ENCODE assay signal across 8 cellular contexts in genomic region chr17:16286009-16286946, GRCh38.
DNase-seq lines count a peak whose midpoint lies in the region; TF ChIP-seq lines count a peak whose summit lies in the region.

No MANE protein-coding gene starts in this region.

- H3K27ac Mint-ChIP-seq in H9: peak overlapping the region in 1 of 3 experiments; percentile 73; a peak in 2 of 7 replicates

- no peak overlapping the region for H2BK15ac ChIP-seq in H9 (ENCODE audit: low read depth, low read length)

- no peaks in the 10 kb centered on the region for H3K9me3 Mint-ChIP-seq in H9

- peak; percentile 86 for DNase-seq in GM06990 (ENCODE audit: extremely low read depth, insufficient read length)
- peak; percentile 94 for DNase-seq in H9
- peak; percentile 99 for DNase-seq in M059J (ENCODE audit: low read depth)
- DNase-seq in activated CD4-positive, alpha-beta T cell treated with anti-CD3 and anti-CD28 coated beads, Interleukin-2, amount 50 U/mL, for 24 hours (ENCODE audit: low read depth in 1 of 2, low spot score in 1 of 2): peak; percentile 43 to 73
- DNase-seq in ecto neural progenitor cell (ENCODE audit: low spot score): peak; percentile 79
- peak; percentile 32 for DNase-seq in medulla oblongata (ENCODE audit: extremely low spot score)
- peak; percentile 15 for DNase-seq in stimulated activated CD8-positive, alpha-beta memory T cell treated with anti-CD3 and anti-CD28 coated beads, Interleukin-15, amount 100 ng/mL, for 24 hours (ENCODE audit: low read depth)
- no peak for DNase-seq in NCI-H748 (lab: John Stamatoyannopoulos, UW; ENCODE audit: unreplicated experiment)

- H3K9ac ChIP-seq in H9 (ENCODE audit: extremely low read depth, insufficient read length, low read length): no peak overlapping the region

- no peak overlapping the region for H3K56ac ChIP-seq in H9 (ENCODE audit: insufficient read length, low read depth, low read length)

- H3K27ac ChIP-seq in H9 (ENCODE audit: insufficient read length, low read depth, low read length): no peak overlapping the region

- H4K5ac ChIP-seq in H9 (ENCODE audit: insufficient read length, low read depth, low read length): no peak overlapping the region

- H3K4me1 Mint-ChIP-seq in H9: peaks cover 16 to 19% of the 10 kb centered on the region in 2 experiments

- no peak overlapping the region; the same call in 1 of the 2 replicates for H3K4ac ChIP-seq in H9 (ENCODE audit: low read depth, low read length)

- no peaks in the 10 kb centered on the region for H3K79me2 ChIP-seq in H9 (ENCODE audit: insufficient read depth, low read length)

- H3K23me2 ChIP-seq in H9 (ENCODE audit: insufficient read length, low read depth, low read length, poor library complexity, severe bottlenecking): no peaks in the 10 kb centered on the region

- H4K20me1 ChIP-seq in H9 (ENCODE audit: control insufficient read depth, insufficient read depth, insufficient read length): no peaks in the 10 kb centered on the region

- peak overlapping the region; percentile 42; the same call in 1 of the 2 replicates for H3K4me3 ChIP-seq in GM06990 (replicated peaks; ENCODE audit: low read depth, low read length)

- peak overlapping the region; percentile 15 to 48; a peak in 3 of 5 replicates for H3K4me3 Mint-ChIP-seq in H9

- H2BK120ac ChIP-seq in H9 (ENCODE audit: low read depth, low read length, poor library complexity, severe bottlenecking): no peak overlapping the region

- H3K27me3 ChIP-seq in GM06990 (replicated peaks; ENCODE audit: control insufficient read depth, insufficient read depth, low read length): no peaks in the 10 kb centered on the region
- H3K27me3 ChIP-seq in H9 (ENCODE audit: insufficient read depth, low read length): no peaks in the 10 kb centered on the region; the same call in 1 of the 2 replicates

- H3K4me1 ChIP-seq in H9 (ENCODE audit: insufficient read depth, low read length): peaks cover 2% of the 10 kb centered on the region; the same call in 1 of the 2 replicates

- H3K18ac ChIP-seq in H9 (ENCODE audit: insufficient read length, low read depth, low read length): peak overlapping the region; percentile 19

- no peak overlapping the region for H3K23ac ChIP-seq in H9 (ENCODE audit: insufficient read length, low read depth, low read length)

- no peak overlapping the region for H2BK5ac ChIP-seq in H9 (ENCODE audit: insufficient read length, low read length)

- no peak overlapping the region for H3T11ph ChIP-seq in H9 (ENCODE audit: low read length)

- H3K36me3 Mint-ChIP-seq in H9 (ENCODE audit: insufficient read depth in 1 of 3, low read depth in 3 of 3): peaks cover 0 to 4% (median 0%) of the 10 kb centered on the region in 3 experiments; a peak in 2 of 7 replicates

- no peak overlapping the region for H4K8ac ChIP-seq in H9 (replicated peaks; ENCODE audit: insufficient read length, low read depth, low read length)

- no peak overlapping the region for H4K91ac ChIP-seq in H9 (ENCODE audit: insufficient read length, low read depth, low read length)

- H3K36me3 ChIP-seq in GM06990 (ENCODE audit: control insufficient read depth, insufficient read depth, low read length): no peaks in the 10 kb centered on the region; the same call in 1 of the 2 replicates

- peaks cover 23% of the 10 kb centered on the region for H3K27me3 Mint-ChIP-seq in H9 (ENCODE audit: low read depth)

- no peak for TF ChIP-seq CTCF in GM06990 (IDR thresholded peaks at IDR 0.05; ENCODE audit: insufficient read depth, low read length, poor library complexity, severe bottlenecking)
- no peak for TF ChIP-seq CTCF in H9 (conservative IDR thresholded peaks at IDR 0.05)

- H3K79me1 ChIP-seq in H9 (ENCODE audit: insufficient read depth, low read depth, low read length, poor library complexity, severe bottlenecking): no peaks in the 10 kb centered on the region

- no peak overlapping the region for H3K4me2 ChIP-seq in H9 (ENCODE audit: insufficient read depth, insufficient read length, low read length)

- no CpG with 5 or more reads among the region's 26 CpGs for whole genome bisulfite sequencing in H9 (ENCODE audit: extremely low coverage, insufficient read length, low lambda C conversion rate)

- no peak overlapping the region for H2BK12ac ChIP-seq in H9 (ENCODE audit: insufficient read length, low read depth, low read length)

- H3K9me3 ChIP-seq in H9 (ENCODE audit: control insufficient read depth, low read depth, low read length): no peaks in the 10 kb centered on the region

- H2AK5ac ChIP-seq in H9 (ENCODE audit: insufficient read length, low read length): no peak overlapping the region

- H2AFZ ChIP-seq in H9 (ENCODE audit: low read length): no peak overlapping the region

- H2BK20ac ChIP-seq in H9 (ENCODE audit: low read depth, low read length, poor library complexity, severe bottlenecking): peak overlapping the region; percentile 32

- peak overlapping the region; percentile 19; the same call in 1 of the 2 replicates for H3K14ac ChIP-seq in H9 (ENCODE audit: insufficient read depth, low read length)
